ENCODE assay signal across 1 cellular context in genomic region chr11:3089236-3090061, GRCh38.
TF ChIP-seq lines count a peak whose summit lies in the region.

No MANE protein-coding gene starts in this region.

TF ChIP-seq in H1, 55 proteins besides CTCF, POLR2A, EP300 and RAD21:
- TF ChIP-seq CREB1 (IDR thresholded peaks at IDR 0.05), result no peak
- TF ChIP-seq GTF2F1 (IDR thresholded peaks at IDR 0.05; ENCODE audit: borderline replicate concordance, low read depth, low read length), result no peak
- TF ChIP-seq MAX (IDR thresholded peaks at IDR 0.05), result no peak
- TF ChIP-seq BCL11A (IDR thresholded peaks at IDR 0.05; ENCODE audit: low read depth in 2 of 2, low read length in 2 of 2), result no peak
